Comparison of ENCODE assay signal across 14 cellular contexts in the genomic region with DNA sequence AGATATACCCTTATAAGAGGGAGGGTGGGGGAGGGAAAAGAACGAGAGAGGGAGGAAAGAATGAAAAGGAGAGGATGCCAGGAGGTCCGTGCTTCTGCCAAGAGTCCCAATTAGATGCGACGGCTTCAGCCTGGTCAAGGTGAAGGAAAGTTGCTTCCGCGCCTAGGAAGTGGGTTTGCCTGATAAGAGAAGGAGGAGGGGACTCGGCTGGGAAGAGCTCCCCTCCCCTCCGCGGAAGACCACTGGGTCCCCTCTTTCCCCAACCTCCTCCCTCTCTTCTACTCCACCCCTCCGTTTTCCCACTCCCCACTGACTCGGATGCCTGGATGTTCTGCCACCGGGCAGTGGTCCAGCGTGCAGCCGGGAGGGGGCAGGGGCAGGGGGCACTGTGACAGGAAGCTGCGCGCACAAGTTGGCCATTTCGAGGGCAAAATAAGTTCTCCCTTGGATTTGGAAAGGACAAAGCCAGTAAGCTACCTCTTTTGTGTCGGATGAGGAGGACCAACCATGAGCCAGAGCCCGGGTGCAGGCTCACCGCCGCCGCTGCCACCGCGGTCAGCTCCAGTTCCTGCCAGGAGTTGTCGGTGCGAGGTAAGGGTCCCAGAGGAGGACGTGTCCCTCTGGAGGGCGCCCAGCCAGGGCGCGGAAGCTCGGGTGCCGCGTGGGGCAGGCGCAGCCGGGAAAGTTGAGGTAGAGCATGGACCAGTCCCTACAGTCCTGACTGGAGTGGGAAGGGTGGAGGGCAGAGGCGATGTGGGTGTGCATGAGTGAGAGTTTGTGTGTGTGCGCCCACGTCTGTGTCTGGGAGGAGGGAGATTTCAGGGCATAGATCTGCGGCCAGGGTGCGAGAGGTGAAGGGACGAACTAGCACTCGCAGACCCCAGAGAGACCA. TPM values are rescaled to one million over a fixed set of nuclear protein-coding genes. Genes with fewer than 3 reads are reported as not detected.
DNase-seq lines count a peak whose midpoint lies in the region; ATAC-seq, FAIRE-seq and TF ChIP-seq lines count a peak whose summit lies in the region.
"Had no signal": no experiment of that assay in that cellular context is flagged by ENCODE, and none has a peak within 500 bp of the region (broad histone marks: within the 10 kb centered on the region; RNA-seq: fewer than 3 reads in every experiment).

No MANE protein-coding gene starts in this region.

- intact Hi-C loops in left lung (cut with DNase I) = no loop called here
- intact Hi-C loops in gastrocnemius medialis (cut with DNase I; ENCODE audit: low total_unique reads) = no loop called here

- H3K4me3 ChIP-seq in left lung (no peak overlapping the region), gastrocnemius medialis (peak overlapping the region in 3 of 4 donors; percentile 25 to 35 (median 30))
- H3K4me3 ChIP-seq: HAP-1, lung had no signal

- FAIRE-seq in D721Med (lab: Jason Lieb, UNC) = no peak

- ATAC-seq in left lung = peak; percentile 66
- no peak for ATAC-seq in gastrocnemius medialis
- ATAC-seq in GM21367 (IDR thresholded peaks at IDR 0.05; ENCODE audit: unreplicated experiment) = no peak

- H3K9me3 ChIP-seq in left lung (no peaks in the 10 kb centered on the region), gastrocnemius medialis (no peaks in the 10 kb centered on the region)
- H3K9me3 ChIP-seq: HAP-1 had no signal

- no peak overlapping the region for H3K27ac ChIP-seq in left lung
- H3K27ac ChIP-seq in gastrocnemius medialis = no peak overlapping the region

- no peak for TF ChIP-seq POLR2A in gastrocnemius medialis (IDR thresholded peaks at IDR 0.05)

- H3K27me3 ChIP-seq in left lung = peaks cover 28 to 43% of the 10 kb centered on the region in 2 donors
- peaks cover 22 to 28% (median 23%) of the 10 kb centered on the region in 3 donors for H3K27me3 ChIP-seq in gastrocnemius medialis

- DNase-seq in GM13977 (ENCODE audit: low spot score) (peak; percentile 16), cerebellum (ENCODE audit: low spot score) (peak; percentile 1), left lung (peak in 1 of 2 donors; percentile 65), gastrocnemius medialis (no peak), ACHN (no peak), ureter (ENCODE audit: low spot score) (no peak), D721Med (ENCODE audit: insufficient read length, low spot score) (no peak)
- DNase-seq: CD8-positive, alpha-beta memory T cell; effector CD8-positive, alpha-beta T cell; NCI-H2171 had no signal

- in situ Hi-C loops in GM13977 (cut with MboI; ENCODE audit: low pct_unique_long_range_greater_than_20kb, low sequenced_read_pairs, unreplicated experiment) = no loop called here
- in situ Hi-C loops in gastrocnemius medialis (cut with MboI; ENCODE audit: low sequenced_read_pairs in 4 of 4) = no loop called here
- in situ Hi-C loops in ACHN (cut with HindIII; ENCODE audit: low pct_ligation_motif_present, low pct_unique_long_range_greater_than_20kb, low sequenced_read_pairs) = no loop called here

- no peak for TF ChIP-seq CTCF in GM13977 (IDR thresholded peaks at IDR 0.05; ENCODE audit: extremely low read depth, insufficient read depth, missing control alignments)
- no peak for TF ChIP-seq CTCF in left lung (IDR thresholded peaks at IDR 0.05)
- TF ChIP-seq CTCF in gastrocnemius medialis (IDR thresholded peaks at IDR 0.05 in 4 of 5, conservative IDR thresholded peaks at IDR 0.05 in 1 of 5) = no peak
- no peak for TF ChIP-seq CTCF in D721Med (IDR thresholded peaks at IDR 0.05; ENCODE audit: insufficient read depth, missing control alignments)

- peaks cover 0 to 8% of the 10 kb centered on the region in 2 donors for H3K4me1 ChIP-seq in left lung
- peaks cover 0 to 12% of the 10 kb centered on the region in 2 donors for H3K4me1 ChIP-seq in gastrocnemius medialis

- H3K36me3 ChIP-seq in left lung (no peaks in the 10 kb centered on the region), gastrocnemius medialis (no peaks in the 10 kb centered on the region)
- H3K36me3 ChIP-seq: HAP-1 had no signal

RNA-seq across cellular contexts. Expression of gene GRM3, which starts 0.8 kb away (rescaled TPM):
- total RNA-seq in cerebellum (74.5 TPM), left lung (not detected), gastrocnemius medialis (not detected), ureter (not detected)
- total RNA-seq: CD8-positive, alpha-beta memory T cell; HT1080 had no signal

Comparison
In these comparisons a context has a peak if more than half of its experiments do, and no peak if none do; other contexts are left out.
1. DNase-seq: peak in GM13977 (single experiment) and cerebellum (single experiment); none in gastrocnemius medialis (0 of 2), ACHN (single experiment), ureter (single experiment) and D721Med (single experiment).
2. H3K4me3 ChIP-seq: peak in gastrocnemius medialis (3 of 4); none in left lung (0 of 2).
3. RNA of gene GRM3, which starts 0.8 kb away (total RNA-seq): 74.5 TPM in cerebellum (single experiment); not detected in left lung, not detected in gastrocnemius medialis and not detected in ureter (single experiment); every median in the first group is over 10 times any median in the second.